28 cellular contexts compared by ENCODE assay signal in the genomic region with DNA sequence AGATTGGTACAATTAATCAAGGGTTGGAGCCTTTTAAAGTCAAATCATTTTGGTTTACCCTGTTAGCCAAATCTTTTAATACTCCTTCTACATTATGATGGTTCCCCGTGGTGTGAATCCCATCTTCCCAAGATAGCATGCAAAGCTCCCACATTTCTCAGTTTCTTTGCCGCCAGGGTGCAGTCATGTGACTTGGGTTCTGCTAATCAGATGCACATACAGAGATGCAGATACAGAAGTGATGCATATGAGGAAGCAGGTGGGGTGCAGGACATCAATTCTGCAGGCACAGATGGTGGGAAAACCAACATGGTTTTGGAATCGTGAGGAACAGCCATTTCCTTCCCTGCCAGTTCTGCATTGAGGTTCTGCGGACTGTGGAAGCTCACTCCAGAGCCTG. TPM values are rescaled to one million over a fixed set of nuclear protein-coding genes. Genes with fewer than 3 reads are reported as not detected.
DNase-seq lines count a peak whose midpoint lies in the region; ATAC-seq, FAIRE-seq and TF ChIP-seq lines count a peak whose summit lies in the region.
"Had no signal": no experiment of that assay in that cellular context is flagged by ENCODE, and none has a peak within 500 bp of the region (broad histone marks: within the 10 kb centered on the region; RNA-seq: fewer than 3 reads in every experiment).

No MANE protein-coding gene starts in this region.

- no peaks in the 10 kb centered on the region for H3K9me1 ChIP-seq in K562 (ENCODE audit: control insufficient read depth, insufficient read depth, low read length)

- TF ChIP-seq CTCF in C4-2B (conservative IDR thresholded peaks at IDR 0.05) (0 out of 2 replicates have a peak, but pooled peaks have one; percentile 10), WERI-Rb-1 (IDR thresholded peaks at IDR 0.05; ENCODE audit: low read depth, low read length) (no peak), K562 (IDR thresholded peaks at IDR 0.05 in 2 of 3, conservative IDR thresholded peaks at IDR 0.05 in 1 of 3; ENCODE audit: insufficient read depth in 2 of 3, low read depth in 1 of 3, low read length in 3 of 3) (no peak)

- H3K4me1 ChIP-seq in K562 (replicated peaks in 1 of 2; ENCODE audit: control insufficient read depth in 2 of 2, insufficient read depth in 2 of 2, low read length in 2 of 2), result no peaks in the 10 kb centered on the region
- H3K4me1 ChIP-seq: A549 had no signal

- no peak overlapping the region for H3K9ac ChIP-seq in K562 (ENCODE audit: insufficient read depth in 1 of 2, low read depth in 2 of 2, low read length in 2 of 2)
- H3K9ac ChIP-seq: BLaER1 treated with 17β-estradiol and CSF1 and Interleukin-3, amounts not matched to agents 10 nM and 100 nM had no signal

- no peak for TF ChIP-seq EP300 in K562 (IDR thresholded peaks at IDR 0.05; ENCODE audit: low read length)

- CTCF ChIA-PET in K562 (lab: Yijun Ruan, JAX; ENCODE audit: low intra/inter-chr PET ratio), result no interaction called here

- in situ Hi-C loops in K562 (cut with MboI), result no loop called here

- FAIRE-seq in K562 (lab: Jason Lieb, UNC), result no peak
- FAIRE-seq: A549, GM12878, GM12892, GM18507, GM19239 had no signal

- ATAC-seq in K562 (no peak), GM18861 (IDR thresholded peaks at IDR 0.05; ENCODE audit: unreplicated experiment) (no peak)
- ATAC-seq in activated CD4-positive, CD25-positive, alpha-beta regulatory T cell treated with anti-CD3 and anti-CD28 coated beads, Interleukin-2, amount 50 U/mL, for 24 hours, result no peak
- ATAC-seq: A549, GM12878 had no signal

- POLR2A ChIA-PET in K562 (lab: Yijun Ruan, JAX), result no interaction called here

- no TSS peak for BruUV-seq in K562 (replicated peaks; lab: Mats Ljungman, UMichigan)

- TF ChIP-seq POLR2A in K562 (conservative IDR thresholded peaks at IDR 0.05), result no peak

- H3K79me2 ChIP-seq in K562 (ENCODE audit: control insufficient read depth, insufficient read depth, low read length), result no peaks in the 10 kb centered on the region

- intact Hi-C loops in K562 (cut with micrococcal nuclease), result no loop called here

- no peak overlapping the region for H3K27ac ChIP-seq in C4-2B
- no peak overlapping the region for H3K27ac ChIP-seq in WERI-Rb-1
- no peak overlapping the region for H3K27ac ChIP-seq in K562 (ENCODE audit: extremely low read depth, low read depth, low read length)
- H3K27ac ChIP-seq: 22Rv1; A549; BLaER1 treated with 17β-estradiol and CSF1 and Interleukin-3, amounts not matched to agents 10 nM and 100 nM had no signal

- H4K20me1 ChIP-seq in K562 (replicated peaks; ENCODE audit: control insufficient read depth, insufficient read depth, low read length), result no peaks in the 10 kb centered on the region
- H4K20me1 ChIP-seq: BLaER1 treated with 17β-estradiol and CSF1 and Interleukin-3, amounts not matched to agents 10 nM and 100 nM had no signal

- H3K4me3 ChIP-seq in WERI-Rb-1 (ENCODE audit: low read depth, low read length) (no peak overlapping the region), K562 (no peak overlapping the region)
- H3K4me3 ChIP-seq: A549; BLaER1 treated with 17β-estradiol and CSF1 and Interleukin-3, amounts not matched to agents 10 nM and 100 nM; GM12878 had no signal

- DNase-seq in WERI-Rb-1 (peak; percentile 13), K562 (ENCODE audit: extremely low read depth in 1 of 4, low spot score in 3 of 4) (no peak), occipital lobe (lab: John Stamatoyannopoulos, UW) (peak; percentile 18), NOMO-1 (lab: John Stamatoyannopoulos, UW; ENCODE audit: unreplicated experiment in 2 of 2) (no peak)
- no peak for DNase-seq in NK-92 treated with Interleukin-12 subunit alpha and Interleukin-12 subunit beta, amount 100 ng/mL, for 24 hours (lab: John Stamatoyannopoulos, UW)
- DNase-seq: AML-193; CD4-positive, alpha-beta memory T cell; CD4-positive, CD25-positive, alpha-beta regulatory T cell; CD8-positive, alpha-beta memory T cell; COR-L47; DMS 273 treated with DMSO at 0.1 percent for 48 hours; DMS153; DMS53; DMS79; DND-41; EL; GDM1 had no signal

- no peak overlapping the region for H3K4me2 ChIP-seq in K562 (ENCODE audit: insufficient read depth, low read length)
- H3K4me2 ChIP-seq: A549; BLaER1 treated with 17β-estradiol and CSF1 and Interleukin-3, amounts not matched to agents 10 nM and 100 nM had no signal

- H3K36me3 ChIP-seq in WERI-Rb-1 (no peaks in the 10 kb centered on the region), K562 (ENCODE audit: control insufficient read depth, insufficient read depth, low read length) (no peaks in the 10 kb centered on the region)
- H3K36me3 ChIP-seq: BLaER1 treated with 17β-estradiol and CSF1 and Interleukin-3, amounts not matched to agents 10 nM and 100 nM had no signal

- H3K9me3 ChIP-seq in WERI-Rb-1 (ENCODE audit: severe bottlenecking) (no peaks in the 10 kb centered on the region), K562 (replicated peaks; ENCODE audit: control insufficient read depth, insufficient read depth, low read depth, low read length) (no peaks in the 10 kb centered on the region)
- H3K9me3 ChIP-seq: A549; BLaER1 treated with 17β-estradiol and CSF1 and Interleukin-3, amounts not matched to agents 10 nM and 100 nM had no signal

- H3K27me3 ChIP-seq in WERI-Rb-1 (ENCODE audit: insufficient read depth, low read depth, severe bottlenecking) (peaks cover 80% of the 10 kb centered on the region), K562 (ENCODE audit: control insufficient read depth in 2 of 2, insufficient read depth in 2 of 2, low read length in 2 of 2) (no peaks in the 10 kb centered on the region)

- WGBS in K562 (ENCODE audit: insufficient coverage, low coverage, missing lambda C conversion rate), result 0% methylated on average over 4 of the region's 4 CpGs

- no peak for TF ChIP-seq RAD21 in K562 (CRISPR knock-in tag; conservative IDR thresholded peaks at IDR 0.05 in 1 of 2, IDR thresholded peaks at IDR 0.05 in 1 of 2)

- no peak overlapping the region for H2AFZ ChIP-seq in K562 (ENCODE audit: low read depth, low read length)

TF ChIP-seq in K562, 482 proteins besides CTCF, POLR2A, EP300 and RAD21 (continues in another document):
- no peak for TF ChIP-seq TCF3 (CRISPR knock-in tag; IDR thresholded peaks at IDR 0.05)
- TF ChIP-seq, protein P1, sequence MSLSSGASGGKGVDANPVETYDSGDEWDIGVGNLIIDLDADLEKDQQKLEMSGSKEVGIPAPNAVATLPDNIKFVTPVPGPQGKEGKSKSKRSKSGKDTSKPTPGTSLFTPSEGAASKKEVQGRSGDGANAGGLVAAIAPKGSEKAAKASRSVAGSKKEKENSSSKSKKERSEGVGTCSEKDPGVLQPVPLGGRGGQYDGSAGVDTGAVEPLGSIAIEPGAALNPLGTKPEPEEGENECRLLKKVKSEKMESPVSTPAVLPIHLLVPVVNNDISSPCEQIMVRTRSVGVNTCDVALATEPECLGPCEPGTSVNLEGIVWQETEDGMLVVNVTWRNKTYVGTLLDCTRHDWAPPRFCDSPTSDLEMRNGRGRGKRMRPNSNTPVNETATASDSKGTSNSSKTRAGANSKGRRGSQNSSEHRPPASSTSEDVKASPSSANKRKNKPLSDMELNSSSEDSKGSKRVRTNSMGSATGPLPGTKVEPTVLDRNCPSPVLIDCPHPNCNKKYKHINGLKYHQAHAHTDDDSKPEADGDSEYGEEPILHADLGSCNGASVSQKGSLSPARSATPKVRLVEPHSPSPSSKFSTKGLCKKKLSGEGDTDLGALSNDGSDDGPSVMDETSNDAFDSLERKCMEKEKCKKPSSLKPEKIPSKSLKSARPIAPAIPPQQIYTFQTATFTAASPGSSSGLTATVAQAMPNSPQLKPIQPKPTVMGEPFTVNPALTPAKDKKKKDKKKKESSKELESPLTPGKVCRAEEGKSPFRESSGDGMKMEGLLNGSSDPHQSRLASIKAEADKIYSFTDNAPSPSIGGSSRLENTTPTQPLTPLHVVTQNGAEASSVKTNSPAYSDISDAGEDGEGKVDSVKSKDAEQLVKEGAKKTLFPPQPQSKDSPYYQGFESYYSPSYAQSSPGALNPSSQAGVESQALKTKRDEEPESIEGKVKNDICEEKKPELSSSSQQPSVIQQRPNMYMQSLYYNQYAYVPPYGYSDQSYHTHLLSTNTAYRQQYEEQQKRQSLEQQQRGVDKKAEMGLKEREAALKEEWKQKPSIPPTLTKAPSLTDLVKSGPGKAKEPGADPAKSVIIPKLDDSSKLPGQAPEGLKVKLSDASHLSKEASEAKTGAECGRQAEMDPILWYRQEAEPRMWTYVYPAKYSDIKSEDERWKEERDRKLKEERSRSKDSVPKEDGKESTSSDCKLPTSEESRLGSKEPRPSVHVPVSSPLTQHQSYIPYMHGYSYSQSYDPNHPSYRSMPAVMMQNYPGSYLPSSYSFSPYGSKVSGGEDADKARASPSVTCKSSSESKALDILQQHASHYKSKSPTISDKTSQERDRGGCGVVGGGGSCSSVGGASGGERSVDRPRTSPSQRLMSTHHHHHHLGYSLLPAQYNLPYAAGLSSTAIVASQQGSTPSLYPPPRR (CRISPR knock-in tag; IDR thresholded peaks at IDR 0.05; ENCODE audit: borderline replicate concordance), result no peak
- TF ChIP-seq, protein P2, sequence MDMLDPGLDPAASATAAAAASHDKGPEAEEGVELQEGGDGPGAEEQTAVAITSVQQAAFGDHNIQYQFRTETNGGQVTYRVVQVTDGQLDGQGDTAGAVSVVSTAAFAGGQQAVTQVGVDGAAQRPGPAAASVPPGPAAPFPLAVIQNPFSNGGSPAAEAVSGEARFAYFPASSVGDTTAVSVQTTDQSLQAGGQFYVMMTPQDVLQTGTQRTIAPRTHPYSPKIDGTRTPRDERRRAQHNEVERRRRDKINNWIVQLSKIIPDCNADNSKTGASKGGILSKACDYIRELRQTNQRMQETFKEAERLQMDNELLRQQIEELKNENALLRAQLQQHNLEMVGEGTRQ (CRISPR knock-in tag; IDR thresholded peaks at IDR 0.05), result peak; percentile 21; the same call in 1 of the 2 replicates

RNA-seq across cellular contexts. Expression of a gene that starts 8.4 kb away (rescaled TPM):
- 46.6 and 66.7 TPM in 2 replicates for total RNA-seq in K562 (2011; cell fraction: chromatin; rRNA removed; ENCODE audit: low replicate concordance)
- 14.2 and 24.2 TPM in 2 replicates for total RNA-seq in K562 (2011; cell fraction: nucleolus; rRNA removed)
- total RNA-seq in K562 (2011; cell fraction: nucleoplasm; rRNA removed), result 34.9 and 41.3 TPM in 2 replicates
- 5.4 and 6.9 TPM in 2 replicates for total RNA-seq in K562 (2014; rRNA removed)
- 5.9 and 7.3 TPM in 2 replicates for total RNA-seq in K562 (2014; rRNA removed; fragmentation: Illumina TruSeq; extraction: Trizol)
- total RNA-seq in K562 (2015; rRNA removed; fragmentation: Illumina TruSeq; extraction: Trizol), result 3.3 and 3.9 TPM in 2 replicates
- 10.1 and 10.3 TPM in 2 replicates for total RNA-seq in K562 (2021)
- polyA plus RNA-seq in K562 (2011; rRNA removed), result 4.9 and 5.2 TPM in 2 replicates
- polyA plus RNA-seq in K562 (2011; cell fraction: cytosol; rRNA removed), result 4.4 and 4.6 TPM in 2 replicates
- 13.2 and 21.2 TPM in 2 replicates for polyA plus RNA-seq in K562 (2011; cell fraction: nucleus; rRNA removed)
- 4.6 and 6.4 TPM in 2 replicates for polyA plus RNA-seq in K562 (2012)
- 9.3 TPM in 2 replicates for polyA plus RNA-seq in K562 (2014; fragmentation: Illumina TruSeq; extraction: Trizol)
- polyA plus RNA-seq in K562 (2014; fragmentation: Nextera tagmentation; extraction: Ambion mirVana), result 1 to 10 TPM in 1 of 2 experiments, under 1 TPM in 1; 0.88 to 4.7 TPM
- polyA plus RNA-seq in K562 (2014; rRNA removed), result 1.6 and 2.4 TPM in 2 replicates
- 28.8 and 29.6 TPM in 2 replicates for polyA minus RNA-seq in K562 (2011; rRNA and poly(A)+ RNA removed)
- 8.8 and 13.0 TPM in 2 replicates for polyA minus RNA-seq in K562 (2011; cell fraction: cytosol; rRNA and poly(A)+ RNA removed)
- polyA minus RNA-seq in K562 (2011; cell fraction: nucleus; rRNA and poly(A)+ RNA removed), result 17.9 and 28.7 TPM in 2 replicates
- 13.6 TPM for total RNA-seq in occipital lobe
- total RNA-seq: G401 had no signal

Comparison
In these comparisons a context has a peak if more than half of its experiments do, and no peak if none do; other contexts are left out.
1. DNase-seq: peak in WERI-Rb-1 (single experiment) and occipital lobe (single experiment); none in K562 (0 of 4), NOMO-1 (0 of 2) and NK-92 treated with Interleukin-12 subunit alpha and Interleukin-12 subunit beta, amount 100 ng/mL, for 24 hours (single experiment).